17 cellular contexts compared by ENCODE assay signal in the genomic region with DNA sequence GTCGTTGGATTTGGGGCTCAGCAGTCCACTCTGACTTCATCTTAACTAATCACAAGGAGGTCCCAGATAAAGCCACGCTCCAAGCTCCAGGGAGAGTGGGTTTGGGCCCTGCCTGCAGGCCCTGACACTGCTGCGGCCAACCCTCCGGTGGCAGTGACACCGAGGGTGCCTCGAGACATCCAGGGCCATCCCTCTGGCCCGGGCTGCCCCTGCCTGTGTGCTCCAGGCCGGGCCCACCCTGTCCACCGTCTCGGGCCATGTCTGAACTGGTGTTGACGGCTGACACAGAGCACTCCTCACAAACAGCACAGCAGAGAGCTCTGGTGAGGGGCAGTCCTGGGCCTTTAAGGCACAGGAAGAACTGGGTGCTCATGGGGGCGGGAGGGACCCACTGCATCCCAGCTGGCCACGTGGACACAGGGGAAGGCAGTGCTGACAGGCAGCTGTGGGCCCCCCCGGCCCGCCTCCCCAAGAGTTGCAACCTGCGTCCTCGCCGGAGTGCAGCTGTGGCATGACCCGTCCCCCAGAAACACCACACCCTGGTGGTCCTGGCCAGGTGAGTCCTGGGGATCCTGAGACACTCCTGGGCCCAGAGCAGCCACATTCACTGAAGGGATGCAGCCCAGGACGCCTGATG.
DNase-seq lines count a peak whose midpoint lies in the region; ATAC-seq and TF ChIP-seq lines count a peak whose summit lies in the region.
"Had no signal": no experiment of that assay in that cellular context is flagged by ENCODE, and none has a peak within 500 bp of the region (broad histone marks: within the 10 kb centered on the region; RNA-seq: fewer than 3 reads in every experiment).

No MANE protein-coding gene starts in this region.

- H3K36me3 ChIP-seq in right atrium auricular region (no peaks in the 10 kb centered on the region), BLaER1 (peaks cover 18% of the 10 kb centered on the region; the same call in 1 of the 2 replicates), SJCRH30 (no peaks in the 10 kb centered on the region)
- H3K36me3 ChIP-seq: HAP-1 had no signal

- WGBS in right cardiac atrium = 72% methylated on average over 20 of the region's 20 CpGs

- peak overlapping the region; percentile 77 for H3K4me2 ChIP-seq in BLaER1

- H3K4me3 ChIP-seq in right atrium auricular region (no peak overlapping the region), BLaER1 (no peak overlapping the region), SJCRH30 (no peak overlapping the region), right cardiac atrium (ENCODE audit: low read length) (no peak overlapping the region)
- H3K4me3 ChIP-seq: HAP-1 had no signal

- TF ChIP-seq CTCF in right atrium auricular region (IDR thresholded peaks at IDR 0.05) (no peak), GM13976 (IDR thresholded peaks at IDR 0.05; ENCODE audit: borderline replicate concordance, control extremely low read depth, extremely low read depth, insufficient read depth, missing control alignments) (no peak)

- ATAC-seq in Right ventricle myocardium inferior (peak; percentile 5), right cardiac atrium (no peak)

- H3K27ac ChIP-seq in right atrium auricular region (no peak overlapping the region), BLaER1 (no peak overlapping the region), SJCRH30 (peak overlapping the region; percentile 25), right cardiac atrium (ENCODE audit: low read length) (no peak overlapping the region)
- H3K27ac ChIP-seq: 22Rv1 had no signal

- in situ Hi-C loops in GM13976 (cut with MboI; ENCODE audit: low sequenced_read_pairs, unreplicated experiment) = no loop called here

- no peaks in the 10 kb centered on the region for H3K9me3 ChIP-seq in right atrium auricular region
- no peaks in the 10 kb centered on the region for H3K9me3 ChIP-seq in BLaER1
- no peaks in the 10 kb centered on the region for H3K9me3 ChIP-seq in SJCRH30 (replicated peaks)
- no peaks in the 10 kb centered on the region for H3K9me3 ChIP-seq in right cardiac atrium (ENCODE audit: control insufficient read depth, low read length)
- H3K9me3 ChIP-seq: HAP-1 had no signal

- no peak overlapping the region for H3K9ac ChIP-seq in BLaER1

- DNase-seq in Right ventricle myocardium inferior (ENCODE audit: missing footprints) = no peak
- DNase-seq in right atrium auricular region (ENCODE audit: low spot score) = no peak
- DNase-seq in SJCRH30 = no peak
- peak in 2 of 3 donors; percentile 37 to 49 for DNase-seq in right cardiac atrium
- DNase-seq in activated CD4-positive, alpha-beta T cell treated with anti-CD3 and anti-CD28 coated beads for 1 hour = no peak
- no peak for DNase-seq in GM13976 (ENCODE audit: low spot score)
- no peak for DNase-seq in HCEC 1CT
- DNase-seq: C1 segment of cervical spinal cord; Calu3; CD4-positive, alpha-beta memory T cell; COR-L47; DMS53; GF-D8; GOT3 had no signal

- intact Hi-C loops in Right ventricle myocardium inferior (cut with DNase I) (no loop called here), right cardiac atrium (cut with DNase I) (no loop called here)

- H4K20me1 ChIP-seq in BLaER1 = peaks cover 48% of the 10 kb centered on the region

- H3K4me1 ChIP-seq in right atrium auricular region (peaks cover 0 to 9% of the 10 kb centered on the region in 2 donors), BLaER1 (peaks cover 25% of the 10 kb centered on the region), SJCRH30 (peaks cover 15% of the 10 kb centered on the region), right cardiac atrium (ENCODE audit: control insufficient read depth, insufficient read depth, low read length) (no peaks in the 10 kb centered on the region)
- H3K4me1 ChIP-seq: HAP-1 had no signal

- H3K27me3 ChIP-seq in right atrium auricular region (no peaks in the 10 kb centered on the region), BLaER1 (no peaks in the 10 kb centered on the region), SJCRH30 (no peaks in the 10 kb centered on the region), right cardiac atrium (ENCODE audit: control insufficient read depth, insufficient read depth) (no peaks in the 10 kb centered on the region)

Comparison
In these comparisons a context has a peak if more than half of its experiments do, and no peak if none do; other contexts are left out.
1. DNase-seq: peak in right cardiac atrium (2 of 3); none in Right ventricle myocardium inferior (single experiment), right atrium auricular region (single experiment), SJCRH30 (0 of 2), activated CD4-positive, alpha-beta T cell treated with anti-CD3 and anti-CD28 coated beads for 1 hour (single experiment), GM13976 (single experiment) and HCEC 1CT (single experiment).